17 cellular contexts compared by ENCODE assay signal in genomic region chr15:61411941-61412510, GRCh38.
"Had no signal": no experiment of that assay in that cellular context is flagged by ENCODE, and none has a peak within 500 bp of the region (broad histone marks: within the 10 kb centered on the region; RNA-seq: fewer than 3 reads in every experiment).

No MANE protein-coding gene starts in this region.

- H3K4me3 ChIP-seq: coronary artery, mucosa of descending colon, pancreas, sigmoid colon, testis, upper lobe of right lung had no signal

- H3K27ac ChIP-seq: coronary artery, foreskin keratinocyte, pancreas, sigmoid colon, testis, upper lobe of right lung had no signal

- H3K4me1 ChIP-seq: foreskin keratinocyte, pancreas, sigmoid colon, testis had no signal

- H3K27me3 ChIP-seq: foreskin keratinocyte, pancreas, sigmoid colon, testis, upper lobe of right lung had no signal

- DNase-seq: activated CD4-positive, alpha-beta memory T cell treated with anti-CD3 and anti-CD28 coated beads, Interleukin-2, amount 10 ng/mL, durations not matched to agents 7 days and 5 days; activated CD4-positive, alpha-beta T cell treated with anti-CD3 and anti-CD28 coated beads for 36 hours; activated effector memory CD4-positive, alpha-beta T cell treated with anti-CD3 and anti-CD28 coated beads, Interleukin-2, amount 50 U/mL, for 16 hours; activated T-cell treated with anti-CD3 and anti-CD28 coated beads, Interleukin-2, amount 50 U/mL, for 24 hours; caudate nucleus; glutamatergic neuron; hypothalamus; mucosa of descending colon; naive thymus-derived CD4-positive, alpha-beta T cell; pancreas; sigmoid colon; stimulated activated CD4-positive, alpha-beta T cell treated with anti-CD3 and anti-CD28 coated beads, Interleukin-1b, Interleukin-23, amount 100 ng/mL, for 48 hours; stimulated activated naive CD8-positive, alpha-beta T cell treated with anti-CD3 and anti-CD28 coated beads, Interleukin-15, amount 100 ng/mL, for 72 hours; testis; upper lobe of right lung had no signal

- H3K36me3 ChIP-seq: pancreas, sigmoid colon, upper lobe of right lung had no signal

- H3K9me3 ChIP-seq: mucosa of descending colon, pancreas, sigmoid colon, testis, upper lobe of right lung had no signal
